In the genomic region with DNA sequence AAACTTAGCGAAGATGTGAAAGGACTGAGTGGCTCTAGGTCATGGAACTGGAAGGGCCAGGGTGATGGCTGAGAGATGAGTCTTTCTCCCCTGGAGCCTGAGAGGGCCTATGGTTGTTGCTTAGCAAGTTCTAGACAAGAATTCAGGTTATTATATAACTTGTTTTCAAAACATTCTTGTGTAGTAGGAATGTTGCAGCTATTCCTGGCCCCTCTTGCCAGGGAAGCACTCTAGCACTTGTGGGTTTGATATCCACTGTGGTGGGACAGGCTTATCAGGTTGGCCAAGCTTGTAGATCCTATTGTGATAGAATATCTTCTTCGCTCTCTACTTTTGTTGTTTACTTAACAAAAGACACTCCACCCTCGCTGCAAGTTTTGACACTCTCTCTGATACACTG, we compare ENCODE assay signal across 1 cellular context.
TF ChIP-seq lines count a peak whose summit lies in the region.

No MANE protein-coding gene starts in this region.

TF ChIP-seq in K562, 482 proteins besides CTCF, POLR2A, EP300 and RAD21 (continued from another document):
- no peak for TF ChIP-seq PCBP1 (IDR thresholded peaks at IDR 0.05; ENCODE audit: low read depth, low read length, poor library complexity, severe bottlenecking)
- TF ChIP-seq, protein P1, sequence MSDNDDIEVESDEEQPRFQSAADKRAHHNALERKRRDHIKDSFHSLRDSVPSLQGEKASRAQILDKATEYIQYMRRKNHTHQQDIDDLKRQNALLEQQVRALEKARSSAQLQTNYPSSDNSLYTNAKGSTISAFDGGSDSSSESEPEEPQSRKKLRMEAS (CRISPR knock-in tag; IDR thresholded peaks at IDR 0.05) = no peak
- no peak for TF ChIP-seq BCOR (IDR thresholded peaks at IDR 0.05)
- TF ChIP-seq ZNF431 (CRISPR knock-in tag; IDR thresholded peaks at IDR 0.05) = no peak
- TF ChIP-seq, protein P2, sequence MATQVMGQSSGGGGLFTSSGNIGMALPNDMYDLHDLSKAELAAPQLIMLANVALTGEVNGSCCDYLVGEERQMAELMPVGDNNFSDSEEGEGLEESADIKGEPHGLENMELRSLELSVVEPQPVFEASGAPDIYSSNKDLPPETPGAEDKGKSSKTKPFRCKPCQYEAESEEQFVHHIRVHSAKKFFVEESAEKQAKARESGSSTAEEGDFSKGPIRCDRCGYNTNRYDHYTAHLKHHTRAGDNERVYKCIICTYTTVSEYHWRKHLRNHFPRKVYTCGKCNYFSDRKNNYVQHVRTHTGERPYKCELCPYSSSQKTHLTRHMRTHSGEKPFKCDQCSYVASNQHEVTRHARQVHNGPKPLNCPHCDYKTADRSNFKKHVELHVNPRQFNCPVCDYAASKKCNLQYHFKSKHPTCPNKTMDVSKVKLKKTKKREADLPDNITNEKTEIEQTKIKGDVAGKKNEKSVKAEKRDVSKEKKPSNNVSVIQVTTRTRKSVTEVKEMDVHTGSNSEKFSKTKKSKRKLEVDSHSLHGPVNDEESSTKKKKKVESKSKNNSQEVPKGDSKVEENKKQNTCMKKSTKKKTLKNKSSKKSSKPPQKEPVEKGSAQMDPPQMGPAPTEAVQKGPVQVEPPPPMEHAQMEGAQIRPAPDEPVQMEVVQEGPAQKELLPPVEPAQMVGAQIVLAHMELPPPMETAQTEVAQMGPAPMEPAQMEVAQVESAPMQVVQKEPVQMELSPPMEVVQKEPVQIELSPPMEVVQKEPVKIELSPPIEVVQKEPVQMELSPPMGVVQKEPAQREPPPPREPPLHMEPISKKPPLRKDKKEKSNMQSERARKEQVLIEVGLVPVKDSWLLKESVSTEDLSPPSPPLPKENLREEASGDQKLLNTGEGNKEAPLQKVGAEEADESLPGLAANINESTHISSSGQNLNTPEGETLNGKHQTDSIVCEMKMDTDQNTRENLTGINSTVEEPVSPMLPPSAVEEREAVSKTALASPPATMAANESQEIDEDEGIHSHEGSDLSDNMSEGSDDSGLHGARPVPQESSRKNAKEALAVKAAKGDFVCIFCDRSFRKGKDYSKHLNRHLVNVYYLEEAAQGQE (CRISPR knock-in tag; IDR thresholded peaks at IDR 0.05; ENCODE audit: low read depth) = no peak
- 0 out of 2 replicates have a peak, but pooled peaks have one; percentile 16 for TF ChIP-seq NCOR1 (IDR thresholded peaks at IDR 0.05)
- peak in 1 of 2 experiments; percentile 46; a peak in 1 of 4 replicates for TF ChIP-seq FOXK2 (conservative IDR thresholded peaks at IDR 0.05 in 1 of 2, IDR thresholded peaks at IDR 0.05 in 1 of 2; ENCODE audit: low read depth in 2 of 2)
- TF ChIP-seq ETS2 (tag; IDR thresholded peaks at IDR 0.05; ENCODE audit: borderline replicate concordance, poor library complexity, severe bottlenecking) = no peak
- TF ChIP-seq, protein P3, sequence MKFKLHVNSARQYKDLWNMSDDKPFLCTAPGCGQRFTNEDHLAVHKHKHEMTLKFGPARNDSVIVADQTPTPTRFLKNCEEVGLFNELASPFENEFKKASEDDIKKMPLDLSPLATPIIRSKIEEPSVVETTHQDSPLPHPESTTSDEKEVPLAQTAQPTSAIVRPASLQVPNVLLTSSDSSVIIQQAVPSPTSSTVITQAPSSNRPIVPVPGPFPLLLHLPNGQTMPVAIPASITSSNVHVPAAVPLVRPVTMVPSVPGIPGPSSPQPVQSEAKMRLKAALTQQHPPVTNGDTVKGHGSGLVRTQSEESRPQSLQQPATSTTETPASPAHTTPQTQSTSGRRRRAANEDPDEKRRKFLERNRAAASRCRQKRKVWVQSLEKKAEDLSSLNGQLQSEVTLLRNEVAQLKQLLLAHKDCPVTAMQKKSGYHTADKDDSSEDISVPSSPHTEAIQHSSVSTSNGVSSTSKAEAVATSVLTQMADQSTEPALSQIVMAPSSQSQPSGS (CRISPR knock-in tag; IDR thresholded peaks at IDR 0.05) = no peak
- TF ChIP-seq, protein P4, sequence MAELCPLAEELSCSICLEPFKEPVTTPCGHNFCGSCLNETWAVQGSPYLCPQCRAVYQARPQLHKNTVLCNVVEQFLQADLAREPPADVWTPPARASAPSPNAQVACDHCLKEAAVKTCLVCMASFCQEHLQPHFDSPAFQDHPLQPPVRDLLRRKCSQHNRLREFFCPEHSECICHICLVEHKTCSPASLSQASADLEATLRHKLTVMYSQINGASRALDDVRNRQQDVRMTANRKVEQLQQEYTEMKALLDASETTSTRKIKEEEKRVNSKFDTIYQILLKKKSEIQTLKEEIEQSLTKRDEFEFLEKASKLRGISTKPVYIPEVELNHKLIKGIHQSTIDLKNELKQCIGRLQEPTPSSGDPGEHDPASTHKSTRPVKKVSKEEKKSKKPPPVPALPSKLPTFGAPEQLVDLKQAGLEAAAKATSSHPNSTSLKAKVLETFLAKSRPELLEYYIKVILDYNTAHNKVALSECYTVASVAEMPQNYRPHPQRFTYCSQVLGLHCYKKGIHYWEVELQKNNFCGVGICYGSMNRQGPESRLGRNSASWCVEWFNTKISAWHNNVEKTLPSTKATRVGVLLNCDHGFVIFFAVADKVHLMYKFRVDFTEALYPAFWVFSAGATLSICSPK (IDR thresholded peaks at IDR 0.05; ENCODE audit: borderline replicate concordance) = no peak
- no peak for TF ChIP-seq NBN (IDR thresholded peaks at IDR 0.05; ENCODE audit: low read depth)
- TF ChIP-seq ZNF766 (CRISPR knock-in tag; conservative IDR thresholded peaks at IDR 0.05) = no peak
- no peak for TF ChIP-seq ZNF644 (tag; IDR thresholded peaks at IDR 0.05; ENCODE audit: low read depth)
- no peak for TF ChIP-seq NFATC3 (IDR thresholded peaks at IDR 0.05)
- peak; percentile 54; the same call in 1 of the 2 replicates for TF ChIP-seq CTBP1 (IDR thresholded peaks at IDR 0.05; ENCODE audit: borderline replicate concordance)
- TF ChIP-seq, protein P5, sequence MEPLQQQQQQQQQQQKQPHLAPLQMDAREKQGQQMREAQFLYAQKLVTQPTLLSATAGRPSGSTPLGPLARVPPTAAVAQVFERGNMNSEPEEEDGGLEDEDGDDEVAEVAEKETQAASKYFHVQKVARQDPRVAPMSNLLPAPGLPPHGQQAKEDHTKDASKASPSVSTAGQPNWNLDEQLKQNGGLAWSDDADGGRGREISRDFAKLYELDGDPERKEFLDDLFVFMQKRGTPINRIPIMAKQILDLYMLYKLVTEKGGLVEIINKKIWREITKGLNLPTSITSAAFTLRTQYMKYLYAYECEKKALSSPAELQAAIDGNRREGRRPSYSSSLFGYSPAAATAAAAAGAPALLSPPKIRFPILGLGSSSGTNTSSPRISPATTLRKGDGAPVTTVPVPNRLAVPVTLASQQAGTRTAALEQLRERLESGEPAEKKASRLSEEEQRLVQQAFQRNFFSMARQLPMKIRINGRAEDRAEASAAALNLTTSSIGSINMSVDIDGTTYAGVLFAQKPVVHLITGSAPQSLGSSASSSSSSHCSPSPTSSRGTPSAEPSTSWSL (CRISPR knock-in tag; IDR thresholded peaks at IDR 0.05; ENCODE audit: borderline replicate concordance) = no peak
- TF ChIP-seq, protein P6, sequence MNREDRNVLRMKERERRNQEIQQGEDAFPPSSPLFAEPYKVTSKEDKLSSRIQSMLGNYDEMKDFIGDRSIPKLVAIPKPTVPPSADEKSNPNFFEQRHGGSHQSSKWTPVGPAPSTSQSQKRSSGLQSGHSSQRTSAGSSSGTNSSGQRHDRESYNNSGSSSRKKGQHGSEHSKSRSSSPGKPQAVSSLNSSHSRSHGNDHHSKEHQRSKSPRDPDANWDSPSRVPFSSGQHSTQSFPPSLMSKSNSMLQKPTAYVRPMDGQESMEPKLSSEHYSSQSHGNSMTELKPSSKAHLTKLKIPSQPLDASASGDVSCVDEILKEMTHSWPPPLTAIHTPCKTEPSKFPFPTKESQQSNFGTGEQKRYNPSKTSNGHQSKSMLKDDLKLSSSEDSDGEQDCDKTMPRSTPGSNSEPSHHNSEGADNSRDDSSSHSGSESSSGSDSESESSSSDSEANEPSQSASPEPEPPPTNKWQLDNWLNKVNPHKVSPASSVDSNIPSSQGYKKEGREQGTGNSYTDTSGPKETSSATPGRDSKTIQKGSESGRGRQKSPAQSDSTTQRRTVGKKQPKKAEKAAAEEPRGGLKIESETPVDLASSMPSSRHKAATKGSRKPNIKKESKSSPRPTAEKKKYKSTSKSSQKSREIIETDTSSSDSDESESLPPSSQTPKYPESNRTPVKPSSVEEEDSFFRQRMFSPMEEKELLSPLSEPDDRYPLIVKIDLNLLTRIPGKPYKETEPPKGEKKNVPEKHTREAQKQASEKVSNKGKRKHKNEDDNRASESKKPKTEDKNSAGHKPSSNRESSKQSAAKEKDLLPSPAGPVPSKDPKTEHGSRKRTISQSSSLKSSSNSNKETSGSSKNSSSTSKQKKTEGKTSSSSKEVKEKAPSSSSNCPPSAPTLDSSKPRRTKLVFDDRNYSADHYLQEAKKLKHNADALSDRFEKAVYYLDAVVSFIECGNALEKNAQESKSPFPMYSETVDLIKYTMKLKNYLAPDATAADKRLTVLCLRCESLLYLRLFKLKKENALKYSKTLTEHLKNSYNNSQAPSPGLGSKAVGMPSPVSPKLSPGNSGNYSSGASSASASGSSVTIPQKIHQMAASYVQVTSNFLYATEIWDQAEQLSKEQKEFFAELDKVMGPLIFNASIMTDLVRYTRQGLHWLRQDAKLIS (CRISPR knock-in tag; IDR thresholded peaks at IDR 0.05) = no peak
- TF ChIP-seq IRF2 (CRISPR knock-in tag; IDR thresholded peaks at IDR 0.05) = no peak
